8 cellular contexts compared by ENCODE assay signal in the genomic region with DNA sequence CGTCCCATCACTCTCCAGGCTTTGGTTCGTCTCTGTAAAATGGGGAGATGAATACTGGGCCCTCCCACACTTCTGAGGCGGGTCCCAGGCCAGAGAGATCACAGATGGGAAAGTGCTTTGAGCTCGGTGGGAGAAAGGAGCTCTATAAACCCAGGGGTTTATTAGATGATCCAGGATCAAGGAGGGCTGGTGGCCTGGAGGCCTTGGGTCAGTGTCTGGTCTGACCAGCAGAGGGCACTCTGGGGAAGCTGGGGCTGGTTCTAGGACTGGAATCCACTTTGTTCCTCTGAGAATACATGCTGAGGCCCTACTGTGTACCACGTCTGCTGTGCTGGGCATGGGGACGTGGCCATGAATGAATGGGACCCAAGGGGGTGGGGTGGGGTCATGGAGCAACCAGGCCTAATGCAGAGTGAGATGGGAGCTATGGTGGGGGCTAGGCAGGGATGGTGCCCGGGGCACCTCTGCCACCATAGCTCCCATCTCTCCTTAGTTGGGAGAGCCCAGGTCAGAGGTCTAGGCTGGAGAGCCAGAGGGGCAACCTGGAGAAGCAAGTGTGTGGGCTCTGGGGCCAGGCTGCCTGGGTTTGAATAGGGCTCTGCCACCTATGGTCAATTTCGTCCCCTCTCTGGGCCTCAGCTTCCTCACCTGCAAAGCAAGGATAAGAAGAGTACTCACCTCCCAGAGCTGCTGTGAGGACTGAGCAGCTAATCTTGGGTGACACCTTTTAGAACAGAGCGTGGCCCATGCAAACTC. TPM values are rescaled to one million over a fixed set of nuclear protein-coding genes. Genes with fewer than 3 reads are reported as not detected.
DNase-seq lines count a peak whose midpoint lies in the region; ATAC-seq and TF ChIP-seq lines count a peak whose summit lies in the region.

No MANE protein-coding gene starts in this region.

- H3K27ac Mint-ChIP-seq in WTC11: no peak overlapping the region

- peaks cover 6% of the 10 kb centered on the region for H3K4me1 Mint-ChIP-seq in WTC11

- CTCF ChIA-PET in WTC11 (lab: Charles Lee): interaction anchor here (0.6 to 7.9 kb wide), 57 partner anchors 10 to 538 kb away, joined by 3 to 204 read pairs (median 5); a partner anchor contains a TSS

- H3K9me3 Mint-ChIP-seq in WTC11: no peaks in the 10 kb centered on the region

- peaks cover 3% of the 10 kb centered on the region; the same call in 1 of the 2 replicates for H3K27me3 Mint-ChIP-seq in WTC11 (ENCODE audit: low read depth)

- no peaks in the 10 kb centered on the region for H3K9me3 ChIP-seq in MG63

- ATAC-seq in WTC11 (peak; percentile 80), left lobe of liver (peak; percentile 82), GM21576 (IDR thresholded peaks at IDR 0.05; ENCODE audit: unreplicated experiment) (no peak)

- H3K36me3 ChIP-seq in MG63: no peaks in the 10 kb centered on the region

- no peak overlapping the region for H3K4me3 Mint-ChIP-seq in WTC11

- peak; percentile 80 for DNase-seq in DMS 273 (lab: John Stamatoyannopoulos, UW; ENCODE audit: unreplicated experiment)
- DNase-seq in DMS 273 treated with DMSO at 0.1 percent for 48 hours (lab: John Stamatoyannopoulos, UW): no peak
- peak; percentile 62 for DNase-seq in MG63
- peak; percentile 92 for DNase-seq in WTC11 (ENCODE audit: low spot score)
- peak; percentile 42 for DNase-seq in cerebellar cortex (ENCODE audit: low spot score)
- peak; percentile 70 for DNase-seq in left lobe of liver (ENCODE audit: low spot score)
- peak; percentile 31 for DNase-seq in stimulated activated CD8-positive, alpha-beta memory T cell treated with anti-CD3 and anti-CD28 coated beads, Interleukin-15, amount 100 ng/mL, for 1 hour (ENCODE audit: low read depth)

- peak; percentile 78 for TF ChIP-seq CTCF in WTC11 (IDR thresholded peaks at IDR 0.05)

- POLR2A ChIA-PET in WTC11 (lab: Charles Lee): interaction anchor here (1.1 kb wide), 2 partner anchors 71 to 80 kb away, joined by 3 to 4 read pairs; no protein-coding TSS in a partner anchor

- H3K36me3 Mint-ChIP-seq in WTC11: no peaks in the 10 kb centered on the region

- no peaks in the 10 kb centered on the region for H3K27me3 ChIP-seq in MG63

- H3K4me3 ChIP-seq in MG63: no peak overlapping the region

TF ChIP-seq in WTC11, 78 proteins besides CTCF, POLR2A, EP300 and RAD21:
- TF ChIP-seq NR1H2 (CRISPR knock-in tag; IDR thresholded peaks at IDR 0.05) (no peak), JAZF1 (CRISPR knock-in tag; IDR thresholded peaks at IDR 0.05) (no peak), TEAD1 (CRISPR knock-in tag; IDR thresholded peaks at IDR 0.05) (no peak; the same call in 1 of the 2 replicates), EMX1 (CRISPR knock-in tag; IDR thresholded peaks at IDR 0.05) (no peak), ZNF138 (CRISPR knock-in tag; conservative IDR thresholded peaks at IDR 0.05) (no peak), SMAD4 (CRISPR knock-in tag; IDR thresholded peaks at IDR 0.05) (no peak), SP1 (CRISPR knock-in tag; conservative IDR thresholded peaks at IDR 0.05) (no peak), ZNF423 (CRISPR knock-in tag; IDR thresholded peaks at IDR 0.05) (no peak)
- TF ChIP-seq, protein P1, sequence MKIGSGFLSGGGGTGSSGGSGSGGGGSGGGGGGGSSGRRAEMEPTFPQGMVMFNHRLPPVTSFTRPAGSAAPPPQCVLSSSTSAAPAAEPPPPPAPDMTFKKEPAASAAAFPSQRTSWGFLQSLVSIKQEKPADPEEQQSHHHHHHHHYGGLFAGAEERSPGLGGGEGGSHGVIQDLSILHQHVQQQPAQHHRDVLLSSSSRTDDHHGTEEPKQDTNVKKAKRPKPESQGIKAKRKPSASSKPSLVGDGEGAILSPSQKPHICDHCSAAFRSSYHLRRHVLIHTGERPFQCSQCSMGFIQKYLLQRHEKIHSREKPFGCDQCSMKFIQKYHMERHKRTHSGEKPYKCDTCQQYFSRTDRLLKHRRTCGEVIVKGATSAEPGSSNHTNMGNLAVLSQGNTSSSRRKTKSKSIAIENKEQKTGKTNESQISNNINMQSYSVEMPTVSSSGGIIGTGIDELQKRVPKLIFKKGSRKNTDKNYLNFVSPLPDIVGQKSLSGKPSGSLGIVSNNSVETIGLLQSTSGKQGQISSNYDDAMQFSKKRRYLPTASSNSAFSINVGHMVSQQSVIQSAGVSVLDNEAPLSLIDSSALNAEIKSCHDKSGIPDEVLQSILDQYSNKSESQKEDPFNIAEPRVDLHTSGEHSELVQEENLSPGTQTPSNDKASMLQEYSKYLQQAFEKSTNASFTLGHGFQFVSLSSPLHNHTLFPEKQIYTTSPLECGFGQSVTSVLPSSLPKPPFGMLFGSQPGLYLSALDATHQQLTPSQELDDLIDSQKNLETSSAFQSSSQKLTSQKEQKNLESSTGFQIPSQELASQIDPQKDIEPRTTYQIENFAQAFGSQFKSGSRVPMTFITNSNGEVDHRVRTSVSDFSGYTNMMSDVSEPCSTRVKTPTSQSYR (CRISPR knock-in tag; IDR thresholded peaks at IDR 0.05): no peak

RNA-seq across cellular contexts. Expression of a gene that starts 9.0 kb away (rescaled TPM):
- total RNA-seq in MG63 (2014; rRNA removed; shearing (Covaris generic); ENCODE audit: low replicate concordance): 0.15 and 2.1 TPM in 2 replicates
- 1.4 to 2.0 TPM (median 1.8 TPM) in 3 replicates for total RNA-seq in WTC11 (2021)
- not detected for total RNA-seq in left lobe of liver

RNA-seq across cellular contexts. Expression of a gene that starts 38.9 kb away (rescaled TPM):
- total RNA-seq in MG63 (2014; rRNA removed; shearing (Covaris generic); ENCODE audit: low replicate concordance): not detected in 2 replicates
- total RNA-seq in WTC11 (2021): 1.8 to 3.1 TPM (median 2.5 TPM) in 3 replicates
- not detected for total RNA-seq in left lobe of liver
